Comparison of ENCODE assay signal across 23 cellular contexts in genomic region chr11:34288482-34288881, GRCh38.
"Had no signal": no experiment of that assay in that cellular context is flagged by ENCODE, and none has a peak within 500 bp of the region (broad histone marks: within the 10 kb centered on the region; RNA-seq: fewer than 3 reads in every experiment).

No MANE protein-coding gene starts in this region.

- H3K9ac ChIP-seq: SK-N-SH had no signal

- H3K9me3 ChIP-seq: MG63, SK-N-SH had no signal

- FAIRE-seq: RCC 7860 had no signal

- H3K4me3 ChIP-seq: MG63 had no signal

- DNase-seq: IMR-90, Karpas-422, KG1, MG63, NCI-H1092, NCI-H1105 treated with DMSO at 0.1 percent for 48 hours, NCI-H1417 treated with DMSO at 0.1 percent for 48 hours, NCI-H146, NCI-H1694 treated with DMSO at 0.1 percent for 48 hours, NCI-H1930, NCI-H2081 treated with DMSO at 0.1 percent for 48 hours, NCI-H2171, NCI-H226, NCI-H446, NCI-H510A, NCI-H524 treated with DMSO at 0.1 percent for 48 hours, NCI-H69, NCI-H774, RPMI8226, SHP77, SK-N-SH, SW 1271 had no signal

- H3K4me2 ChIP-seq: SK-N-SH had no signal

- H3K27me3 ChIP-seq: MG63 had no signal

- H3K36me3 ChIP-seq: MG63 had no signal
